Comparison of ENCODE assay signal across 3 cellular contexts in the genomic region with DNA sequence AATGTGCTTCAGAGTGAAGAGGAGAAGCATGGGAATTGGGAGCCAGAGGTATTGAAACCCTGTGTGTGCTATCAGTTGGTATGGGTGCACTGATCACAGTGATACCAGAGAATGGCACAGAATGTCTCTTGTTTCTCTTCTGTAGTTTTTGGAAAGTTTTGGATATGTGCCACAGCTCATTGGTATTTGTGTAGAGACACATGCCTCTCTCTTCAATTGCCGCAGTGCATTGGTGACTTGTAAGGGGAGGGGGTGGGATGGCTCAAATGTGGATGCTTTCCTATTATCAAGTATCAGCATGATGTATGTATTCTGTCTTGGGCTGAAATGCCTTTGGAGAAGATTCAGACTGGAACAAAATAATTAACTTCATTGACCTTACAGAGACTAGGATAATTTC.
TF ChIP-seq lines count a peak whose summit lies in the region.

No MANE protein-coding gene starts in this region.

TF ChIP-seq in SK-N-SH treated with all-trans-retinoic acid at 6 μM for 48 hours, 23 proteins besides CTCF, POLR2A, EP300 and RAD21:
- no peak for TF ChIP-seq ISL1 (CRISPR knock-in tag; IDR thresholded peaks at IDR 0.05)
- no peak for TF ChIP-seq PPARA (CRISPR knock-in tag; IDR thresholded peaks at IDR 0.05; ENCODE audit: borderline replicate concordance)
- no peak for TF ChIP-seq GLIS3 (CRISPR knock-in tag; IDR thresholded peaks at IDR 0.05)
- no peak for TF ChIP-seq RARB (CRISPR knock-in tag; IDR thresholded peaks at IDR 0.05)
- no peak for TF ChIP-seq ZNF8 (CRISPR knock-in tag; IDR thresholded peaks at IDR 0.05)
- TF ChIP-seq, protein P1, sequence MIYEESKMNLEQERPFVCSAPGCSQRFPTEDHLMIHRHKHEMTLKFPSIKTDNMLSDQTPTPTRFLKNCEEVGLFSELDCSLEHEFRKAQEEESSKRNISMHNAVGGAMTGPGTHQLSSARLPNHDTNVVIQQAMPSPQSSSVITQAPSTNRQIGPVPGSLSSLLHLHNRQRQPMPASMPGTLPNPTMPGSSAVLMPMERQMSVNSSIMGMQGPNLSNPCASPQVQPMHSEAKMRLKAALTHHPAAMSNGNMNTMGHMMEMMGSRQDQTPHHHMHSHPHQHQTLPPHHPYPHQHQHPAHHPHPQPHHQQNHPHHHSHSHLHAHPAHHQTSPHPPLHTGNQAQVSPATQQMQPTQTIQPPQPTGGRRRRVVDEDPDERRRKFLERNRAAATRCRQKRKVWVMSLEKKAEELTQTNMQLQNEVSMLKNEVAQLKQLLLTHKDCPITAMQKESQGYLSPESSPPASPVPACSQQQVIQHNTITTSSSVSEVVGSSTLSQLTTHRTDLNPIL (CRISPR knock-in tag; IDR thresholded peaks at IDR 0.05; ENCODE audit: low read depth) = no peak
- TF ChIP-seq, protein P2, sequence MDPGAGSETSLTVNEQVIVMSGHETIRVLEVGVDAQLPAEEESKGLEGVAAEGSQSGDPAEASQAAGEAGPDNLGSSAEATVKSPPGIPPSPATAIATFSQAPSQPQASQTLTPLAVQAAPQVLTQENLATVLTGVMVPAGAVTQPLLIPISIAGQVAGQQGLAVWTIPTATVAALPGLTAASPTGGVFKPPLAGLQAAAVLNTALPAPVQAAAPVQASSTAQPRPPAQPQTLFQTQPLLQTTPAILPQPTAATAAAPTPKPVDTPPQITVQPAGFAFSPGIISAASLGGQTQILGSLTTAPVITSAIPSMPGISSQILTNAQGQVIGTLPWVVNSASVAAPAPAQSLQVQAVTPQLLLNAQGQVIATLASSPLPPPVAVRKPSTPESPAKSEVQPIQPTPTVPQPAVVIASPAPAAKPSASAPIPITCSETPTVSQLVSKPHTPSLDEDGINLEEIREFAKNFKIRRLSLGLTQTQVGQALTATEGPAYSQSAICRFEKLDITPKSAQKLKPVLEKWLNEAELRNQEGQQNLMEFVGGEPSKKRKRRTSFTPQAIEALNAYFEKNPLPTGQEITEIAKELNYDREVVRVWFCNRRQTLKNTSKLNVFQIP (CRISPR knock-in tag; IDR thresholded peaks at IDR 0.05; ENCODE audit: borderline replicate concordance, low read depth) = no peak
- TF ChIP-seq ZNF70 (CRISPR knock-in tag; IDR thresholded peaks at IDR 0.05) = no peak
- no peak for TF ChIP-seq ZC3H10 (CRISPR knock-in tag; IDR thresholded peaks at IDR 0.05)
- TF ChIP-seq ARNTL (CRISPR knock-in tag; IDR thresholded peaks at IDR 0.05; ENCODE audit: borderline replicate concordance, low read depth) = no peak
- no peak for TF ChIP-seq BACH2 (CRISPR knock-in tag; IDR thresholded peaks at IDR 0.05; ENCODE audit: borderline replicate concordance)
- TF ChIP-seq TOX (CRISPR knock-in tag; IDR thresholded peaks at IDR 0.05; ENCODE audit: borderline replicate concordance) = no peak
- TF ChIP-seq, protein P3, sequence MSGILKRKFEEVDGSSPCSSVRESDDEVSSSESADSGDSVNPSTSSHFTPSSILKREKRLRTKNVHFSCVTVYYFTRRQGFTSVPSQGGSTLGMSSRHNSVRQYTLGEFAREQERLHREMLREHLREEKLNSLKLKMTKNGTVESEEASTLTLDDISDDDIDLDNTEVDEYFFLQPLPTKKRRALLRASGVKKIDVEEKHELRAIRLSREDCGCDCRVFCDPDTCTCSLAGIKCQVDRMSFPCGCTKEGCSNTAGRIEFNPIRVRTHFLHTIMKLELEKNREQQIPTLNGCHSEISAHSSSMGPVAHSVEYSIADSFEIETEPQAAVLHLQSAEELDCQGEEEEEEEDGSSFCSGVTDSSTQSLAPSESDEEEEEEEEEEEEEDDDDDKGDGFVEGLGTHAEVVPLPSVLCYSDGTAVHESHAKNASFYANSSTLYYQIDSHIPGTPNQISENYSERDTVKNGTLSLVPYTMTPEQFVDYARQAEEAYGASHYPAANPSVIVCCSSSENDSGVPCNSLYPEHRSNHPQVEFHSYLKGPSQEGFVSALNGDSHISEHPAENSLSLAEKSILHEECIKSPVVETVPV (CRISPR knock-in tag; IDR thresholded peaks at IDR 0.05) = no peak
- TF ChIP-seq TCF4 (CRISPR knock-in tag; IDR thresholded peaks at IDR 0.05; ENCODE audit: borderline replicate concordance) = no peak
- TF ChIP-seq SNAI2 (CRISPR knock-in tag; IDR thresholded peaks at IDR 0.05) = no peak
- TF ChIP-seq CSDC2 (CRISPR knock-in tag; IDR thresholded peaks at IDR 0.05) = no peak
- TF ChIP-seq ZFP3 (CRISPR knock-in tag; IDR thresholded peaks at IDR 0.05) = no peak

TF ChIP-seq in SK-N-SH, 30 proteins besides CTCF, POLR2A, EP300 and RAD21:
- no peak for TF ChIP-seq SIN3A (IDR thresholded peaks at IDR 0.05; ENCODE audit: borderline replicate concordance, low read depth, low read length)
- TF ChIP-seq, protein P4, sequence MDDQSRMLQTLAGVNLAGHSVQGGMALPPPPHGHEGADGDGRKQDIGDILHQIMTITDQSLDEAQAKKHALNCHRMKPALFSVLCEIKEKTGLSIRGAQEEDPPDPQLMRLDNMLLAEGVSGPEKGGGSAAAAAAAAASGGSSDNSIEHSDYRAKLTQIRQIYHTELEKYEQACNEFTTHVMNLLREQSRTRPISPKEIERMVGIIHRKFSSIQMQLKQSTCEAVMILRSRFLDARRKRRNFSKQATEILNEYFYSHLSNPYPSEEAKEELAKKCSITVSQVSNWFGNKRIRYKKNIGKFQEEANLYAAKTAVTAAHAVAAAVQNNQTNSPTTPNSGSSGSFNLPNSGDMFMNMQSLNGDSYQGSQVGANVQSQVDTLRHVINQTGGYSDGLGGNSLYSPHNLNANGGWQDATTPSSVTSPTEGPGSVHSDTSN (IDR thresholded peaks at IDR 0.05) = no peak
- TF ChIP-seq GABPA (IDR thresholded peaks at IDR 0.05; ENCODE audit: low read depth) = no peak
- no peak for TF ChIP-seq EZH2phosphoT487 (IDR thresholded peaks at IDR 0.05; ENCODE audit: borderline replicate concordance, low read depth)
- no peak for TF ChIP-seq NRF1 (IDR thresholded peaks at IDR 0.05; ENCODE audit: low read depth, low read length)
- no peak for TF ChIP-seq CHD2 (IDR thresholded peaks at IDR 0.05; ENCODE audit: low read length, partially characterized antibody)
- TF ChIP-seq, protein P5, sequence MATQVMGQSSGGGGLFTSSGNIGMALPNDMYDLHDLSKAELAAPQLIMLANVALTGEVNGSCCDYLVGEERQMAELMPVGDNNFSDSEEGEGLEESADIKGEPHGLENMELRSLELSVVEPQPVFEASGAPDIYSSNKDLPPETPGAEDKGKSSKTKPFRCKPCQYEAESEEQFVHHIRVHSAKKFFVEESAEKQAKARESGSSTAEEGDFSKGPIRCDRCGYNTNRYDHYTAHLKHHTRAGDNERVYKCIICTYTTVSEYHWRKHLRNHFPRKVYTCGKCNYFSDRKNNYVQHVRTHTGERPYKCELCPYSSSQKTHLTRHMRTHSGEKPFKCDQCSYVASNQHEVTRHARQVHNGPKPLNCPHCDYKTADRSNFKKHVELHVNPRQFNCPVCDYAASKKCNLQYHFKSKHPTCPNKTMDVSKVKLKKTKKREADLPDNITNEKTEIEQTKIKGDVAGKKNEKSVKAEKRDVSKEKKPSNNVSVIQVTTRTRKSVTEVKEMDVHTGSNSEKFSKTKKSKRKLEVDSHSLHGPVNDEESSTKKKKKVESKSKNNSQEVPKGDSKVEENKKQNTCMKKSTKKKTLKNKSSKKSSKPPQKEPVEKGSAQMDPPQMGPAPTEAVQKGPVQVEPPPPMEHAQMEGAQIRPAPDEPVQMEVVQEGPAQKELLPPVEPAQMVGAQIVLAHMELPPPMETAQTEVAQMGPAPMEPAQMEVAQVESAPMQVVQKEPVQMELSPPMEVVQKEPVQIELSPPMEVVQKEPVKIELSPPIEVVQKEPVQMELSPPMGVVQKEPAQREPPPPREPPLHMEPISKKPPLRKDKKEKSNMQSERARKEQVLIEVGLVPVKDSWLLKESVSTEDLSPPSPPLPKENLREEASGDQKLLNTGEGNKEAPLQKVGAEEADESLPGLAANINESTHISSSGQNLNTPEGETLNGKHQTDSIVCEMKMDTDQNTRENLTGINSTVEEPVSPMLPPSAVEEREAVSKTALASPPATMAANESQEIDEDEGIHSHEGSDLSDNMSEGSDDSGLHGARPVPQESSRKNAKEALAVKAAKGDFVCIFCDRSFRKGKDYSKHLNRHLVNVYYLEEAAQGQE (IDR thresholded peaks at IDR 0.05; ENCODE audit: low read depth, low read length) = no peak
- TF ChIP-seq POLR2AphosphoS5 (IDR thresholded peaks at IDR 0.05; ENCODE audit: low read depth, low read length) = no peak
- TF ChIP-seq RCOR1 (IDR thresholded peaks at IDR 0.05; ENCODE audit: low read length) = no peak
- no peak for TF ChIP-seq MEF2A (IDR thresholded peaks at IDR 0.05; ENCODE audit: borderline replicate concordance, low read depth)
- TF ChIP-seq TCF12 (IDR thresholded peaks at IDR 0.05) = no peak

TF ChIP-seq in H1, 55 proteins besides CTCF, POLR2A, EP300 and RAD21:
- TF ChIP-seq BRCA1 (IDR thresholded peaks at IDR 0.05; ENCODE audit: low read depth, low read length) (no peak), KDM5A (IDR thresholded peaks at IDR 0.05; ENCODE audit: low read length) (no peak), RFX5 (IDR thresholded peaks at IDR 0.05; ENCODE audit: borderline replicate concordance, low read depth, low read length) (no peak), TCF12 (IDR thresholded peaks at IDR 0.05; ENCODE audit: low read depth, low read length) (no peak), KDM1A (IDR thresholded peaks at IDR 0.05; ENCODE audit: borderline replicate concordance, low read length) (no peak)
- TF ChIP-seq, protein P6, sequence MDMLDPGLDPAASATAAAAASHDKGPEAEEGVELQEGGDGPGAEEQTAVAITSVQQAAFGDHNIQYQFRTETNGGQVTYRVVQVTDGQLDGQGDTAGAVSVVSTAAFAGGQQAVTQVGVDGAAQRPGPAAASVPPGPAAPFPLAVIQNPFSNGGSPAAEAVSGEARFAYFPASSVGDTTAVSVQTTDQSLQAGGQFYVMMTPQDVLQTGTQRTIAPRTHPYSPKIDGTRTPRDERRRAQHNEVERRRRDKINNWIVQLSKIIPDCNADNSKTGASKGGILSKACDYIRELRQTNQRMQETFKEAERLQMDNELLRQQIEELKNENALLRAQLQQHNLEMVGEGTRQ (IDR thresholded peaks at IDR 0.05; ENCODE audit: low read length) = no peak
